25 cellular contexts compared by ENCODE assay signal in the genomic region with DNA sequence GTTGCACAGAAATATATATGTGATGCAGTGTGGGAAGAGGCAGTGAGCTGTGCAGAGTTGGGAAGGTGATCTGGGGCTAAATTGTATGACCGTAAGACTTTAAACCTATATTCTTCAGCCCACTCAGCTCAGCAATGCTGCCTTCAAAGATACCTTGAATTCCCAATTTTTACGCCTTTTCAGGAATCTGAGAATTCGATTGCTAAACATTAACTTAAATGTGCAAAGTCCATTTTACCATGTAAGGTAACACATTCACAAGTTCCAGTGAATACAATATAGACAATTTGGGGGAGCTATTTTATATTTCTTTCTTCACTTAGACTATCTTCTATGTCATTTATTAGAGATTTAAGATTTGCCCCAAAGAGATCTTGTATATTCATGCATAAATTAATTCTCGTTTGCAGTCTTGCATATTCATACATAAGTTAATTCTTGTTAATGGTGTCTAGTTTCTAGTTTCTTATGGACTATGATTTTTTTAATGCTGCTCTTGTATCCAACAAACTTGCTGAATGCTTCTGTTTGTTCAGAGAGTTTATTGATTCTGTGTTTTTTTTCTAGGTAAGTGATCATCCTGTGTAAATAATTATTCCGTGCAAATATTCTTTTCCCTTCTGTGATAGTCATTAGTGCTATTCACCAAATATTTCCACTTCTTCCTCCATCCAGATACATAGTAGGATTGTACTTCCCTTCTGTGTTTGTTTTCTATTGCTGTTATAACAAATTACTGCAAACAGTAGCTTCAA. TPM values are rescaled to one million over a fixed set of nuclear protein-coding genes. Genes with fewer than 3 reads are reported as not detected.
"Had no signal": no experiment of that assay in that cellular context is flagged by ENCODE, and none has a peak within 500 bp of the region (broad histone marks: within the 10 kb centered on the region; RNA-seq: fewer than 3 reads in every experiment).

No MANE protein-coding gene starts in this region.

- H2AFZ ChIP-seq: neural progenitor cell had no signal

- ATAC-seq: heart left ventricle, left lung, lower lobe of right lung, natural killer cell, right cardiac atrium had no signal

- DNase-seq: colonic mucosa; dermis blood vessel endothelial cell; heart left ventricle; hypothalamus; islet precursor cell; left lung; lower lobe of right lung; natural killer cell; nucleus accumbens; ovary; right cardiac atrium; small intestine; stimulated activated CD4-positive, alpha-beta T cell treated with anti-CD3 and anti-CD28 coated beads, Interleukin-2, amount 100 ng/mL, for 48 hours; stimulated activated naive CD4-positive, alpha-beta T cell treated with Interleukin-2 at 50 U/mL for 16 hours; trophoblast cell had no signal

- H3K9me3 ChIP-seq: colonic mucosa, lower lobe of right lung, ovary had no signal

- H3K4me3 ChIP-seq: colonic mucosa, heart left ventricle, left lung, lower lobe of right lung, neural progenitor cell, ovary had no signal

- H3K4me2 ChIP-seq: neural progenitor cell had no signal

- H3K27ac ChIP-seq: colonic mucosa, heart left ventricle, left lung, lower lobe of right lung, neural progenitor cell, ovary had no signal

- H3K27me3 ChIP-seq: colonic mucosa, heart left ventricle, left lung, neural progenitor cell, ovary had no signal

- H3K9ac ChIP-seq: neural progenitor cell had no signal

- H3K36me3 ChIP-seq: colonic mucosa, heart left ventricle, left lung, lower lobe of right lung, neural progenitor cell, ovary had no signal

- FAIRE-seq: frontal cortex, small intestine had no signal

- H3K4me1 ChIP-seq: colonic mucosa, heart left ventricle, left lung, lower lobe of right lung had no signal

RNA-seq across cellular contexts. Expression of gene SHISAL2B, which starts 35.9 kb away (rescaled TPM):
- total RNA-seq: colonic mucosa, dermis blood vessel endothelial cell, fibroblast of lung, frontal cortex, glomerular endothelial cell, heart left ventricle, lower lobe of right lung, mesothelial cell of epicardium, mucosa of gallbladder, myocyte, natural killer cell, ovary, posterior vena cava, right cardiac atrium, urinary bladder had no signal
- polyA plus RNA-seq: esophagus, fibroblast of lung, heart left ventricle, right cardiac atrium, urinary bladder had no signal
